In the genomic region with DNA sequence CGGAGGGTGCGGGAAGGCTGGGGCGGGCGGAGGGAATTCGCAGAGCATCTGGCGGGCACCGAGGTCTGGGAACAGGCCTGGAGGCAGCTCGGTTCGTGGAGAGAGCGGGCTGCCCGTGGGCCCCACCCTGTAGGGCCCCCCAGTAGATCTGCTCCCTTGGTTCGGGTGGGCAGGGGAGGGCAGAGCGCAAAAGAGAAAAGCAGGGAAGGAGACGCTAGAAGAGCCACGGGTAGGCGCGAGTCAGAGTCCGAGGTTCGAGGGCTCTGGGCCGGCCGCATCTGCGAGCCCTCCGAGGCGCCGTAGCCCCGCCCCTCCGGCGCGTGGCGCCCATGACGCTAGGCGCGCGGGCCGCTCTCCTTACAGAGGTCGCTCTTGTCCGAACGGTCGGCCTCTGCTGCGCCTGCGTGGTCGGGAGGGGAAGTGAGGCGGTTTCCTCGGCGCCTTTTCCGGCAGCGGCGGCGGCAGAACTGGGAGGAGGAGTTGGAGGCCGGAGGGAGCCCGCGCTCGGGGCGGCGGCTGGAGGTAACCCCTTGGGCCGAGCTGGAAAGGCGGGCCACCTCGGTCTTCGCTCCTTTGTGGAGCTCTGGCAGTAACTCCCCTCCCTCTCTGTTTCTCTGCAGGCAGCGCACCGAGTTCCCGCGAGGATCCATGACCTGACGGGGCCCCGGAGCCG, we compare ENCODE assay signal across 1 cellular context.
TF ChIP-seq lines count a peak whose summit lies in the region.

Gene ARF6, plus strand, starts transcription at position 447 of the 673 bp plus-strand sequence. CDS start 655 bp downstream, outside the sequence.

TF ChIP-seq in HepG2, 621 proteins besides CTCF, POLR2A, EP300 and RAD21 (continued from another document and continues in another):
- TF ChIP-seq ZNF280D (CRISPR knock-in tag; IDR thresholded peaks at IDR 0.05) (no peak), MXI1 (IDR thresholded peaks at IDR 0.05; ENCODE audit: borderline replicate concordance, low read depth, low read length) (peak; percentile 82; the same call in 1 of the 3 replicates), ZNF143 (CRISPR knock-in tag; IDR thresholded peaks at IDR 0.05) (no peak), GFI1 (CRISPR knock-in tag; IDR thresholded peaks at IDR 0.05; ENCODE audit: borderline replicate concordance) (peak; percentile 79), ZNF121 (CRISPR knock-in tag; IDR thresholded peaks at IDR 0.05) (peak; percentile 34; the same call in 1 of the 2 replicates), TFDP1 (CRISPR knock-in tag; IDR thresholded peaks at IDR 0.05; ENCODE audit: borderline replicate concordance) (peak; percentile 85), ZNF577 (CRISPR knock-in tag; IDR thresholded peaks at IDR 0.05; ENCODE audit: borderline replicate concordance, low read depth) (peak; percentile 85; the same call in 1 of the 2 replicates), ARID4A (CRISPR knock-in tag; IDR thresholded peaks at IDR 0.05; ENCODE audit: borderline replicate concordance) (peak; percentile 70; the same call in 1 of the 2 replicates), MED13 (CRISPR knock-in tag; IDR thresholded peaks at IDR 0.05) (peak; percentile 72; the same call in 1 of the 2 replicates), HNRNPLL (IDR thresholded peaks at IDR 0.05; ENCODE audit: low read depth, low read length, poor library complexity, severe bottlenecking) (peak; percentile 87), ZFYVE20 (CRISPR knock-in tag; IDR thresholded peaks at IDR 0.05; ENCODE audit: borderline replicate concordance, low read depth) (no peak), WIZ (CRISPR knock-in tag; IDR thresholded peaks at IDR 0.05) (0 out of 2 replicates have a peak, but pooled peaks have one; percentile 63), ZNF451 (CRISPR knock-in tag; IDR thresholded peaks at IDR 0.05) (peak; percentile 70), SALL2 (CRISPR knock-in tag; IDR thresholded peaks at IDR 0.05) (no peak), BATF2 (CRISPR knock-in tag; IDR thresholded peaks at IDR 0.05) (peak; percentile 81; the same call in 1 of the 2 replicates), TBP (CRISPR knock-in tag; IDR thresholded peaks at IDR 0.05) (no peak), ZNF670 (CRISPR knock-in tag; IDR thresholded peaks at IDR 0.05; ENCODE audit: borderline replicate concordance) (no peak; the same call in 1 of the 2 replicates), MBNL3 (CRISPR knock-in tag; conservative IDR thresholded peaks at IDR 0.05) (no peak), FOXC1 (CRISPR knock-in tag; IDR thresholded peaks at IDR 0.05; ENCODE audit: borderline replicate concordance) (no peak), ZNF331 (CRISPR knock-in tag; IDR thresholded peaks at IDR 0.05) (peak; percentile 76), CEBPG (CRISPR knock-in tag; IDR thresholded peaks at IDR 0.05) (no peak), CCAR2 (optimal IDR thresholded peaks at IDR 0.05; ENCODE audit: low read depth, low read length) (no peak), FOXA3 (CRISPR knock-in tag; IDR thresholded peaks at IDR 0.05) (peak; percentile 67), MAFG (CRISPR knock-in tag; IDR thresholded peaks at IDR 0.05) (no peak), JUNB (CRISPR knock-in tag; IDR thresholded peaks at IDR 0.05; ENCODE audit: borderline replicate concordance) (no peak), ZNF333 (CRISPR knock-in tag; IDR thresholded peaks at IDR 0.05; ENCODE audit: borderline replicate concordance) (peak; percentile 33; the same call in 1 of the 2 replicates), MIER2 (CRISPR knock-in tag; IDR thresholded peaks at IDR 0.05) (no peak; the same call in 1 of the 2 replicates), CHD2 (IDR thresholded peaks at IDR 0.05; ENCODE audit: low read depth, low read length) (peak; percentile 84), ZNF639 (CRISPR knock-in tag; conservative IDR thresholded peaks at IDR 0.05) (0 out of 2 replicates have a peak, but pooled peaks have one; percentile 8), GATA4 (IDR thresholded peaks at IDR 0.05; ENCODE audit: borderline replicate concordance, low read depth) (peak; percentile 76), ZNF274 (CRISPR knock-in tag; IDR thresholded peaks at IDR 0.05) (peak; percentile 70; the same call in 1 of the 2 replicates), ZNF768 (CRISPR knock-in tag; IDR thresholded peaks at IDR 0.05) (peak; percentile 13; the same call in 1 of the 2 replicates), ZFP36 (IDR thresholded peaks at IDR 0.05; ENCODE audit: borderline replicate concordance, low read depth, low read length, partially characterized antibody) (no peak), SNAPC2 (CRISPR knock-in tag; IDR thresholded peaks at IDR 0.05) (peak; percentile 68; the same call in 1 of the 2 replicates), BORCS8-MEF2B (CRISPR knock-in tag; IDR thresholded peaks at IDR 0.05) (peak; percentile 57; the same call in 1 of the 2 replicates), ZSCAN30 (CRISPR knock-in tag; IDR thresholded peaks at IDR 0.05) (no peak; the same call in 1 of the 2 replicates), SP2 (CRISPR knock-in tag; IDR thresholded peaks at IDR 0.05) (peak; percentile 12; the same call in 1 of the 2 replicates), ZNF790 (CRISPR knock-in tag; IDR thresholded peaks at IDR 0.05; ENCODE audit: borderline replicate concordance) (0 out of 2 replicates have a peak, but pooled peaks have one; percentile 73), ZSCAN21 (CRISPR knock-in tag; IDR thresholded peaks at IDR 0.05; ENCODE audit: borderline replicate concordance) (peak; percentile 39; the same call in 1 of the 2 replicates), ISX (CRISPR knock-in tag; conservative IDR thresholded peaks at IDR 0.05) (no peak), NFIC (IDR thresholded peaks at IDR 0.05; ENCODE audit: low read length) (0 out of 2 replicates have a peak, but pooled peaks have one; percentile 64), JUN (CRISPR knock-in tag; IDR thresholded peaks at IDR 0.05) (peak; percentile 68; the same call in 1 of the 2 replicates), ZFY (CRISPR knock-in tag; IDR thresholded peaks at IDR 0.05) (peak; percentile 86; the same call in 1 of the 2 replicates), PHF5A (CRISPR knock-in tag; IDR thresholded peaks at IDR 0.05; ENCODE audit: low read depth, unreplicated experiment) (no peak), ZNF570 (CRISPR knock-in tag; IDR thresholded peaks at IDR 0.05; ENCODE audit: borderline replicate concordance) (0 out of 2 replicates have a peak, but pooled peaks have one; percentile 61), ZNF607 (CRISPR knock-in tag; IDR thresholded peaks at IDR 0.05; ENCODE audit: borderline replicate concordance) (peak; percentile 33), POLR2AphosphoS5 (IDR thresholded peaks at IDR 0.05; ENCODE audit: low read depth, low read length) (peak; percentile 84), ZNF879 (CRISPR knock-in tag; IDR thresholded peaks at IDR 0.05) (no peak), CENPT (CRISPR knock-in tag; IDR thresholded peaks at IDR 0.05; ENCODE audit: low read depth) (no peak; the same call in 1 of the 2 replicates), KDM1A (CRISPR knock-in tag; IDR thresholded peaks at IDR 0.05) (no peak)
- TF ChIP-seq, protein P1, sequence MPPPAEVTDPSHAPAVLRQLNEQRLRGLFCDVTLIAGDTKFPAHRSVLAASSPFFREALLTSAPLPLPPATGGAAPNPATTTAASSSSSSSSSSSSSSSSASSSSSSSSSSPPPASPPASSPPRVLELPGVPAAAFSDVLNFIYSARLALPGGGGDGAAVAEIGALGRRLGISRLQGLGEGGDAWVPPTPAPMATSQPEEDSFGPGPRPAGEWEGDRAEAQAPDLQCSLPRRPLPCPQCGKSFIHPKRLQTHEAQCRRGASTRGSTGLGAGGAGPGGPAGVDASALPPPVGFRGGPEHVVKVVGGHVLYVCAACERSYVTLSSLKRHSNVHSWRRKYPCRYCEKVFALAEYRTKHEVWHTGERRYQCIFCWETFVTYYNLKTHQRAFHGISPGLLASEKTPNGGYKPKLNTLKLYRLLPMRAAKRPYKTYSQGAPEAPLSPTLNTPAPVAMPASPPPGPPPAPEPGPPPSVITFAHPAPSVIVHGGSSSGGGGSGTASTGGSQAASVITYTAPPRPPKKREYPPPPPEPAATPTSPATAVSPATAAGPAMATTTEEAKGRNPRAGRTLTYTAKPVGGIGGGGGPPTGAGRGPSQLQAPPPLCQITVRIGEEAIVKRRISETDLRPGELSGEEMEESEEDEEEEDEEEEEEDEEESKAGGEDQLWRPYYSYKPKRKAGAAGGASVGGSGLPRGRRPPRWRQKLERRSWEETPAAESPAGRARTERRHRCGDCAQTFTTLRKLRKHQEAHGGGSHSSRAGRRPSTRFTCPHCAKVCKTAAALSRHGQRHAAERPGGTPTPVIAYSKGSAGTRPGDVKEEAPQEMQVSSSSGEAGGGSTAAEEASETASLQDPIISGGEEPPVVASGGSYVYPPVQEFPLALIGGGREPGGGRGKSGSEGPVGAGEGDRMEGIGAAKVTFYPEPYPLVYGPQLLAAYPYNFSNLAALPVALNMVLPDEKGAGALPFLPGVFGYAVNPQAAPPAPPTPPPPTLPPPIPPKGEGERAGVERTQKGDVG (CRISPR knock-in tag; IDR thresholded peaks at IDR 0.05; ENCODE audit: borderline replicate concordance): peak; percentile 55; the same call in 1 of the 2 replicates
- TF ChIP-seq, protein P2, sequence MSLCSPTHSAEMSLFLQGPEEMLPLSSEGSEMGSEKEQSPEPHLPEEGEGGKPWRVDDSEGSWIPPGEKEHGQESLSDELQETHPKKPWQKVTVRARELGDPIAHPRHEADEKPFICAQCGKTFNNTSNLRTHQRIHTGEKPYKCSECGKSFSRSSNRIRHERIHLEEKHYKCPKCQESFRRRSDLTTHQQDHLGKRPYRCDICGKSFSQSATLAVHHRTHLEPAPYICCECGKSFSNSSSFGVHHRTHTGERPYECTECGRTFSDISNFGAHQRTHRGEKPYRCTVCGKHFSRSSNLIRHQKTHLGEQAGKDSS (CRISPR knock-in tag; IDR thresholded peaks at IDR 0.05; ENCODE audit: borderline replicate concordance, low read depth): peak; percentile 89; the same call in 1 of the 2 replicates
